13 cellular contexts compared by ENCODE assay signal in the genomic region with DNA sequence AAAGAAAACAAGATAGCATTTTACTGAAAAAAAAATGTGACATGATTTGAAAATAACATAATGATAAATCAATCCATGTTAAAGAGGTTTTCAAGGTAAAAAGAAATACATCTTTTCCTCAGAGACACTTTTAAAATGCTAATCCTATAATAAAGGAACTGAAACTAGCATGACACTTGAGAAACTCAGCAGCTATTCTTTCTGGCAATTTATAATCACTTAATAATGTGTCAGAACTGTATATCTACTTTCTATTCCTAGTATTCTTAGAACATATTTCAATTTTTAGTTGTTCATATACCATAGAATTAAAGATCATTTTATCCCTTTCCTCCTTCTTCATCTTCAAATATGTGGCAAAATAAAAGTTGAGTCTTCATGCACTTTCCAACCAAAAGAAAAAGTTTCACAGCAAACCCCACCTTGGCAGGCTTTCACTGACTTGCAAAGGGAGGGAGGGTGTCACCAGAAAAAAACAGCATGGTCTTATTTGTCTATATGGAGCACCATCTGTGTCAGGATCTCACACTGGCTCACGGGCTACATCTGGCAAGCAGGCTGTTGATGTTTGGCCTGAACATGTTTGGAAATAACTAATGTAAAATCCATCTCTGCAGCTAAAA. TPM values are rescaled to one million over a fixed set of nuclear protein-coding genes. Genes with fewer than 3 reads are reported as not detected.
DNase-seq lines count a peak whose midpoint lies in the region; ATAC-seq, FAIRE-seq and TF ChIP-seq lines count a peak whose summit lies in the region.
"Had no signal": no experiment of that assay in that cellular context is flagged by ENCODE, and none has a peak within 500 bp of the region (broad histone marks: within the 10 kb centered on the region; RNA-seq: fewer than 3 reads in every experiment).

No MANE protein-coding gene starts in this region.

- TF ChIP-seq CTCF in D721Med (IDR thresholded peaks at IDR 0.05; ENCODE audit: insufficient read depth, missing control alignments): no peak
- TF ChIP-seq CTCF in adrenal gland (IDR thresholded peaks at IDR 0.05): no peak

- no peak overlapping the region for H3K27ac ChIP-seq in adrenal gland
- H3K27ac ChIP-seq: neutrophil had no signal

- no peaks in the 10 kb centered on the region for H3K9me3 ChIP-seq in adrenal gland (replicated peaks in 1 of 3)
- H3K9me3 ChIP-seq: neutrophil had no signal

- 60 to 88% (median 81%) methylated on average over 1 of the region's 1 CpG for WGBS in adrenal gland, 4 donors

- no peaks in the 10 kb centered on the region for H3K36me3 ChIP-seq in adrenal gland (replicated peaks in 1 of 2)
- H3K36me3 ChIP-seq: neutrophil had no signal

- intact Hi-C loops in adrenal gland (cut with DNase I): no loop called here

- DNase-seq in RPMI8226: peak; percentile 77
- DNase-seq in D721Med (ENCODE audit: insufficient read length, low spot score): no peak
- no peak for DNase-seq in adrenal gland
- no peak for DNase-seq in DMS114 treated with DMSO at 0.1 percent for 48 hours (lab: John Stamatoyannopoulos, UW; ENCODE audit: unreplicated experiment)
- no peak for DNase-seq in NCI-H748 (lab: John Stamatoyannopoulos, UW; ENCODE audit: unreplicated experiment)
- DNase-seq: HFFc6, NCI-H2029 had no signal

- FAIRE-seq in D721Med (lab: Jason Lieb, UNC): no peak
- FAIRE-seq: urothelium cell line had no signal

- no peak for TF ChIP-seq POLR2A in adrenal gland (IDR thresholded peaks at IDR 0.05)

- no peaks in the 10 kb centered on the region for H3K4me1 ChIP-seq in adrenal gland (replicated peaks in 1 of 2)

- ATAC-seq in GM18520 (IDR thresholded peaks at IDR 0.05; ENCODE audit: unreplicated experiment) (peak; percentile 67), GM21576 (IDR thresholded peaks at IDR 0.05; ENCODE audit: unreplicated experiment) (peak; percentile 79), HG03175 (IDR thresholded peaks at IDR 0.05; ENCODE audit: unreplicated experiment) (peak; percentile 81)

- no peaks in the 10 kb centered on the region for H3K27me3 ChIP-seq in adrenal gland
- H3K27me3 ChIP-seq: neutrophil had no signal

- no peak overlapping the region for H3K4me3 ChIP-seq in adrenal gland

RNA-seq across cellular contexts. Expression of a gene that starts 48.5 kb away (rescaled TPM):
- 10 to 100 TPM in 7 of 8 donors, 1 to 10 TPM in 1; 9.0 to 48.1 (median 17.0) TPM for total RNA-seq in adrenal gland
- 10 to 100 TPM in 1 of 3 donors, 1 to 10 TPM in 2; 6.4 to 11.2 (median 7.1) TPM for polyA plus RNA-seq in adrenal gland
- total RNA-seq: HFFc6; T-helper 2 cell treated with Interferon-gamma antibody and Interleukin-4, amounts not matched to agents 100 ng/mL and 5 ng/mL, for 36 hours had no signal
